Comparison of ENCODE assay signal across 13 cellular contexts in the genomic region with DNA sequence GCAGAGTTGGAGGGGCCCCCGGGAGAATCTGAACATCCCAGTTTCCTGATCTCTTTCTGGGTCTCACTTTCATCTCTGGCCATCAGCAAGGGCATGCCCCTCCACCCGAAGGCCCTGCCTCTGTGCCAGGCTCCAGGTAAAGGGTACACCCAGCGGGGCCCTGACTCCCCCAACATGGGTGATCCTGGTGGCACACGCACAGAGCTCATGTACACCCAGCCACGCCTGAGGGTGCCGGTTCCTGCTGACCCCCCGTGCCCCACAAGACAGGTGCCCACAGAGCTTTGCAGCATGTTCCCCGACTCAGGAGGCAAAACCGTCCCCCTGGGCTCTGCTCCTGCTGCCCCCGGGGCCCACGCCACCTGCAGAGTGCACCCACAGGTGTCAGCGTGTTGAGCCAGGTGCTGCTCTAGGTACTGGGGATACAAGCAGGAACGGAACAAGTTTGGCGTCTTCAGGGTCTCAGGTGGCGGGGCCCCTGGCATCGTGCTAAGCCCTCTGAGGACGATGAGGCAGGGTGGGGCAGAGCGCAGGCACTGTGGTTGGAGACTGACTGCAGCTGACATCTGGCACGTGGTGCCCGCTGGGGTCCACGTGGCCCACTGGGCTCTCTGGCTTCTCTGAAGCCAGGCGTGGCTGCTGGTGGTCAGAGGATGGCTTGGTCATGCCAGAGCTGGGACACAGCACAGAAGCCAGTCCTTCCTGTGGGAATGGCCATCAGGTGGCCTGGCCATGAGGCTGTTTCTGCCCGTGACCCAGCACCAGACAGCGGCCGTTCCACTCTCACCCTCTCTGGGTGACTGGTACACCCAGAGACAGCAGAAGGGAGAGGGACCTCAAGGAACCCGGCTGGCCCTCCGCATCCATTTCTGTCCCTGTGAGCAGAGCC. TPM values are rescaled to one million over a fixed set of nuclear protein-coding genes. Genes with fewer than 3 reads are reported as not detected.
DNase-seq lines count a peak whose midpoint lies in the region; ATAC-seq, FAIRE-seq and TF ChIP-seq lines count a peak whose summit lies in the region.
"Had no signal": no experiment of that assay in that cellular context is flagged by ENCODE, and none has a peak within 500 bp of the region (broad histone marks: within the 10 kb centered on the region; RNA-seq: fewer than 3 reads in every experiment).

No MANE protein-coding gene starts in this region.

- H3K36me3 ChIP-seq in HEK293 (ENCODE audit: control insufficient read depth in 2 of 2, insufficient read depth in 1 of 2, low read length in 2 of 2) (no peaks in the 10 kb centered on the region), esophagus squamous epithelium (no peaks in the 10 kb centered on the region), pancreas (no peaks in the 10 kb centered on the region)

- WGBS in esophagus squamous epithelium, 2 donors, result 46 to 80% methylated on average over 3 to 7 of the region's 27 CpGs
- 82 to 87% methylated on average over 27 of the region's 27 CpGs for WGBS in pancreas, 2 donors

- H3K4me3 ChIP-seq in HEK293 (ENCODE audit: low read depth, low read length) (no peak overlapping the region), esophagus squamous epithelium (no peak overlapping the region), pancreas (no peak overlapping the region)

- H3K9me3 Mint-ChIP-seq in T-cell, result no peaks in the 10 kb centered on the region
- H3K9me3 Mint-ChIP-seq: activated CD4-positive, alpha-beta memory T cell treated with anti-CD3 and anti-CD28 coated beads, Interleukin-2, amount 10 ng/mL, durations not matched to agents 7 days and 5 days had no signal

- POLR2A ChIA-PET in HEK293 (lab: Yijun Ruan, JAX) (no interaction called here), T-cell (lab: Charles Lee) (no interaction called here)

- H3K27ac Mint-ChIP-seq in T-cell, result no peak overlapping the region
- H3K27ac Mint-ChIP-seq: activated CD4-positive, alpha-beta memory T cell treated with anti-CD3 and anti-CD28 coated beads, Interleukin-2, amount 10 ng/mL, durations not matched to agents 7 days and 5 days had no signal

- H3K4me3 Mint-ChIP-seq in T-cell, result no peak overlapping the region
- H3K4me3 Mint-ChIP-seq: activated CD4-positive, alpha-beta memory T cell treated with anti-CD3 and anti-CD28 coated beads, Interleukin-2, amount 10 ng/mL, durations not matched to agents 7 days and 5 days had no signal

- peaks cover 0 to 2% (median 0%) of the 10 kb centered on the region in 3 donors for H3K4me1 Mint-ChIP-seq in T-cell
- H3K4me1 Mint-ChIP-seq: activated CD4-positive, alpha-beta memory T cell treated with anti-CD3 and anti-CD28 coated beads, Interleukin-2, amount 10 ng/mL, durations not matched to agents 7 days and 5 days had no signal

- no peaks in the 10 kb centered on the region for H3K36me3 Mint-ChIP-seq in T-cell

- no peaks in the 10 kb centered on the region; the same call in 1 of the 2 replicates for H3K4me1 ChIP-seq in HEK293 (ENCODE audit: control insufficient read depth, insufficient read depth, low read length)
- H3K4me1 ChIP-seq in esophagus squamous epithelium, result peaks cover 38 to 78% (median 49%) of the 10 kb centered on the region in 3 donors
- peaks cover 0 to 11% (median 3%) of the 10 kb centered on the region in 3 donors for H3K4me1 ChIP-seq in pancreas

- H3K27me3 ChIP-seq in esophagus squamous epithelium, result no peaks in the 10 kb centered on the region
- no peaks in the 10 kb centered on the region for H3K27me3 ChIP-seq in pancreas

- no peak for FAIRE-seq in pancreas (lab: Jason Lieb, UNC)
- FAIRE-seq: D721Med had no signal

- TF ChIP-seq CTCF in HEK293 (tag by site-specific recombination; IDR thresholded peaks at IDR 0.05) (no peak), esophagus squamous epithelium (IDR thresholded peaks at IDR 0.05) (no peak), pancreas (IDR thresholded peaks at IDR 0.05) (no peak)

- no peak for DNase-seq in esophagus squamous epithelium (lab: John Stamatoyannopoulos, UW)
- peak in 3 of 6 donors; percentile 25 to 78 (median 52) for DNase-seq in pancreas
- DNase-seq in T-cell, result no peak
- DNase-seq in NCI-H226, result no peak
- no peak for DNase-seq in NCI-H1105 treated with DMSO at 0.1 percent for 48 hours (lab: John Stamatoyannopoulos, UW)
- DNase-seq: activated CD4-positive, alpha-beta memory T cell treated with anti-CD3 and anti-CD28 coated beads, Interleukin-2, amount 10 ng/mL, durations not matched to agents 7 days and 5 days; activated effector memory CD4-positive, alpha-beta T cell treated with Interleukin-2 at 50 U/mL for 16 hours; effector CD4-positive, alpha-beta T cell; mesendoderm; NCI-H2171; occipital lobe had no signal

- TF ChIP-seq POLR2A in esophagus squamous epithelium (IDR thresholded peaks at IDR 0.05), result no peak

- CTCF ChIA-PET in HEK293 (lab: Yijun Ruan, JAX), result interaction anchor here (0.6 to 6.0 kb wide), 6 partner anchors 9 to 251 kb away, joined by 3 to 48 read pairs (median 11); a partner anchor contains a TSS
- CTCF ChIA-PET in T-cell (lab: Charles Lee), result interaction anchor here (0.5 to 0.8 kb wide), 3 partner anchors 30 to 247 kb away, joined by 3 to 9 read pairs (median 4); no protein-coding TSS in a partner anchor

- H3K9me3 ChIP-seq in HEK293 (ENCODE audit: control insufficient read depth, insufficient read depth, low read depth, low read length) (no peaks in the 10 kb centered on the region), esophagus squamous epithelium (no peaks in the 10 kb centered on the region), pancreas (no peaks in the 10 kb centered on the region)

- H3K27ac ChIP-seq in HEK293 (ENCODE audit: extremely low read depth, low read depth, low read length) (no peak overlapping the region), esophagus squamous epithelium (peak overlapping the region in 3 of 4 donors; percentile 87 to 95 (median 88)), pancreas (peak overlapping the region; percentile 17 to 73 (median 62))

- ATAC-seq in pancreas (no peak), T-cell (replicated peaks in 1 of 4) (no peak)

- no peaks in the 10 kb centered on the region for H3K27me3 Mint-ChIP-seq in T-cell
- H3K27me3 Mint-ChIP-seq: activated CD4-positive, alpha-beta memory T cell treated with anti-CD3 and anti-CD28 coated beads, Interleukin-2, amount 10 ng/mL, durations not matched to agents 7 days and 5 days had no signal

- intact Hi-C loops in esophagus squamous epithelium (cut with DNase I), result loop anchor here (5.0 kb wide), 1 partner anchor 46 kb away; no protein-coding TSS in a partner anchor
- intact Hi-C loops in pancreas (cut with DNase I), result loop anchor here in 1 of 3 donors (10.0 kb wide), 1 partner anchor 54 kb away; no protein-coding TSS in a partner anchor

TF ChIP-seq in HEK293, 187 proteins besides CTCF, POLR2A, EP300 and RAD21 (continues in another document):
- no peak for TF ChIP-seq KLF10 (tag by site-specific recombination; IDR thresholded peaks at IDR 0.05)
- no peak for TF ChIP-seq SP2 (tag by site-specific recombination; IDR thresholded peaks at IDR 0.05)
- no peak for TF ChIP-seq ZNF146 (tag by site-specific recombination; IDR thresholded peaks at IDR 0.05)
- peak; percentile 76 for TF ChIP-seq SCRT1 (tag by site-specific recombination; IDR thresholded peaks at IDR 0.05; ENCODE audit: borderline replicate concordance)
- no peak for TF ChIP-seq ZEB2 (tag by site-specific recombination; IDR thresholded peaks at IDR 0.05)
- TF ChIP-seq ZNF341 (tag by site-specific recombination; IDR thresholded peaks at IDR 0.05; ENCODE audit: low read depth), result no peak
- no peak for TF ChIP-seq ZBTB21 (tag by site-specific recombination; IDR thresholded peaks at IDR 0.05)
- no peak for TF ChIP-seq ZNF211 (tag by site-specific recombination; IDR thresholded peaks at IDR 0.05; ENCODE audit: low read depth)
- TF ChIP-seq SCRT2 (tag by site-specific recombination; IDR thresholded peaks at IDR 0.05), result peak; percentile 47; the same call in 1 of the 2 replicates
- TF ChIP-seq ZNF501 (tag by site-specific recombination; IDR thresholded peaks at IDR 0.05), result no peak
- no peak for TF ChIP-seq ZNF121 (tag by site-specific recombination; IDR thresholded peaks at IDR 0.05)
- no peak for TF ChIP-seq ZNF596 (tag by site-specific recombination; IDR thresholded peaks at IDR 0.05)

RNA-seq across cellular contexts. Expression of a gene that starts 13.8 kb away (rescaled TPM):
- total RNA-seq in esophagus squamous epithelium, result 10 to 100 TPM; 24.8 to 32.4 (median 28.5) TPM
- total RNA-seq in pancreas, result 10 to 100 TPM in 3 of 6 donors, 1 to 10 TPM in 3; 6.4 to 13.4 (median 10.0) TPM
- polyA plus RNA-seq in pancreas, result 1 to 10 TPM; 3.6 to 8.5 TPM
- 10 to 100 TPM; 28.2 to 36.3 (median 31.1) TPM for total RNA-seq in T-cell

RNA-seq across cellular contexts. Expression of a gene that starts 14.1 kb away (rescaled TPM):
- total RNA-seq in esophagus squamous epithelium (10 to 100 TPM; 18.2 to 28.7 (median 22.7) TPM), pancreas (10 to 100 TPM; 17.0 to 28.7 (median 23.9) TPM), T-cell (10 to 100 TPM; 17.7 to 27.5 (median 22.3) TPM)
- polyA plus RNA-seq in pancreas, result 10 to 100 TPM; 28.0 to 31.7 TPM

RNA-seq across cellular contexts. Expression of a gene that starts 19.7 kb away (rescaled TPM):
- total RNA-seq in esophagus squamous epithelium (10 to 100 TPM in 2 of 4 donors, 1 to 10 TPM in 2; 7.7 to 20.6 (median 9.9) TPM), pancreas (10 to 100 TPM in 1 of 6 donors, 1 to 10 TPM in 5; 3.3 to 10.4 (median 6.3) TPM), T-cell (10 to 100 TPM; 10.0 to 20.3 (median 17.6) TPM)
- polyA plus RNA-seq in pancreas, result 10 to 100 TPM; 13.2 to 16.1 TPM

RNA-seq across cellular contexts. Expression of a gene that starts 26.1 kb away (rescaled TPM):
- 100 to 1,000 TPM in 1 of 4 donors, 10 to 100 TPM in 3; 27.2 to 204 (median 37.6) TPM for total RNA-seq in esophagus squamous epithelium
- 10 to 100 TPM; 17.8 to 52.9 (median 40.1) TPM for total RNA-seq in pancreas
- 100 to 1,000 TPM; 140 to 264 TPM for polyA plus RNA-seq in pancreas
- total RNA-seq in T-cell, result 1 to 10 TPM; 4.7 to 7.6 (median 6.6) TPM
